ENCODE assay signal across 8 cellular contexts in genomic region chr22:46563381-46564083, GRCh38. TPM values are rescaled to one million over a fixed set of nuclear protein-coding genes. Genes with fewer than 3 reads are reported as not detected.
DNase-seq lines count a peak whose midpoint lies in the region; ATAC-seq, FAIRE-seq and TF ChIP-seq lines count a peak whose summit lies in the region.

No MANE protein-coding gene starts in this region.

- H3K27me3 ChIP-seq in foreskin keratinocyte, result no peaks in the 10 kb centered on the region

- H3K4me1 ChIP-seq in foreskin keratinocyte, result no peaks in the 10 kb centered on the region

- DNase-seq in DMS53 treated with DMSO at 0.1 percent for 48 hours (lab: John Stamatoyannopoulos, UW; ENCODE audit: unreplicated experiment), result peak; percentile 45
- DNase-seq in RPMI8226, result peak; percentile 88
- no peak for DNase-seq in foreskin keratinocyte
- peak in 9 of 10 donors; percentile 53 to 94 (median 70) for DNase-seq in posterior cingulate gyrus
- peak; percentile 74 for DNase-seq in urothelium cell line (ENCODE audit: low spot score)

- H3K4me3 Mint-ChIP-seq in IgD-negative memory B cell, result peak overlapping the region; percentile 67 to 85 (median 72)
- H3K4me3 Mint-ChIP-seq in activated T-helper 17 cell treated with anti-CD3 and anti-CD28 coated beads, Interleukin-2, amount 50 U/mL, for 72 hours, result peak overlapping the region; percentile 50

- H3K9me3 Mint-ChIP-seq in IgD-negative memory B cell, result no peaks in the 10 kb centered on the region
- H3K9me3 Mint-ChIP-seq in activated T-helper 17 cell treated with anti-CD3 and anti-CD28 coated beads, Interleukin-2, amount 50 U/mL, for 72 hours, result no peaks in the 10 kb centered on the region

- no peaks in the 10 kb centered on the region for H3K27me3 Mint-ChIP-seq in IgD-negative memory B cell
- H3K27me3 Mint-ChIP-seq in activated T-helper 17 cell treated with anti-CD3 and anti-CD28 coated beads, Interleukin-2, amount 50 U/mL, for 72 hours, result no peaks in the 10 kb centered on the region

- intact Hi-C loops in posterior cingulate gyrus (cut with DNase I), result no loop called here

- TF ChIP-seq CTCF in foreskin keratinocyte (conservative IDR thresholded peaks at IDR 0.05), result peak; percentile 82

- peaks cover 7 to 13% (median 8%) of the 10 kb centered on the region in 3 donors for H3K4me1 Mint-ChIP-seq in IgD-negative memory B cell
- peaks cover 10% of the 10 kb centered on the region for H3K4me1 Mint-ChIP-seq in activated T-helper 17 cell treated with anti-CD3 and anti-CD28 coated beads, Interleukin-2, amount 50 U/mL, for 72 hours

- no peaks in the 10 kb centered on the region for H3K36me3 Mint-ChIP-seq in IgD-negative memory B cell
- no peaks in the 10 kb centered on the region for H3K36me3 Mint-ChIP-seq in activated T-helper 17 cell treated with anti-CD3 and anti-CD28 coated beads, Interleukin-2, amount 50 U/mL, for 72 hours (ENCODE audit: low read depth)

- no peak overlapping the region for H3K27ac Mint-ChIP-seq in IgD-negative memory B cell
- peak overlapping the region; percentile 46 for H3K27ac Mint-ChIP-seq in activated T-helper 17 cell treated with anti-CD3 and anti-CD28 coated beads, Interleukin-2, amount 50 U/mL, for 72 hours

- no peak overlapping the region for H3K27ac ChIP-seq in foreskin keratinocyte

- no peak for FAIRE-seq in urothelium cell line (lab: Jason Lieb, UNC)

- peak; percentile 89 for ATAC-seq in activated T-helper 17 cell treated with anti-CD3 and anti-CD28 coated beads, Interleukin-2, amount 50 U/mL, for 72 hours (replicated peaks)
- ATAC-seq in foreskin keratinocyte (peak; percentile 81), GM21723 (IDR thresholded peaks at IDR 0.05; ENCODE audit: unreplicated experiment) (no peak)

RNA-seq across cellular contexts. Expression of gene CELSR1, which starts 26.1 kb away (rescaled TPM):
- polyA plus RNA-seq in IgD-negative memory B cell, result 5.2 TPM
- under 1 TPM; 0.32 to 0.48 TPM for total RNA-seq in activated T-helper 17 cell treated with anti-CD3 and anti-CD28 coated beads, Interleukin-2, amount 50 U/mL, for 72 hours
- 19.2 and 24.9 TPM in 2 replicates for total RNA-seq in foreskin keratinocyte
- polyA plus RNA-seq in foreskin keratinocyte, result 9.8 and 13.1 TPM in 2 replicates

RNA-seq across cellular contexts. Expression of gene GRAMD4, which starts 56.7 kb away (rescaled TPM):
- polyA plus RNA-seq in IgD-negative memory B cell (18.4 TPM), foreskin keratinocyte (5.5 and 5.9 TPM in 2 replicates)
- 10 to 100 TPM; 23.6 to 51.0 TPM for total RNA-seq in activated T-helper 17 cell treated with anti-CD3 and anti-CD28 coated beads, Interleukin-2, amount 50 U/mL, for 72 hours
- 10.5 and 15.1 TPM in 2 replicates for total RNA-seq in foreskin keratinocyte

Comparison
In these comparisons a context has a peak if more than half of its experiments do, and no peak if none do; other contexts are left out.
1. DNase-seq: peak in DMS53 treated with DMSO at 0.1 percent for 48 hours (single experiment), RPMI8226 (single experiment), posterior cingulate gyrus (9 of 10) and urothelium cell line (single experiment); none in foreskin keratinocyte (0 of 2).
2. RNA of gene CELSR1, which starts 26.1 kb away (total RNA-seq): 19.2 to 24.9 TPM in foreskin keratinocyte; 0.32 to 0.48 TPM in activated T-helper 17 cell treated with anti-CD3 and anti-CD28 coated beads, Interleukin-2, amount 50 U/mL, for 72 hours; every median in the first group is over 10 times any median in the second.